ENCODE assay signal across 10 cellular contexts in genomic region chr15:89680282-89680873, GRCh38. TPM values are rescaled to one million over a fixed set of nuclear protein-coding genes. Genes with fewer than 3 reads are reported as not detected.
DNase-seq lines count a peak whose midpoint lies in the region; ATAC-seq and TF ChIP-seq lines count a peak whose summit lies in the region.
"Had no signal": no experiment of that assay in that cellular context is flagged by ENCODE, and none has a peak within 500 bp of the region (broad histone marks: within the 10 kb centered on the region; RNA-seq: fewer than 3 reads in every experiment).

No MANE protein-coding gene starts in this region.

- POLR2A ChIA-PET in activated CD8-positive, alpha-beta T cell treated with anti-CD3 and anti-CD28 coated beads, Interleukin-2, amount 10 ng/mL, durations not matched to agents 7 days and 5 days (lab: Charles Lee) = no interaction called here

- H3K4me3 Mint-ChIP-seq in activated CD8-positive, alpha-beta T cell treated with anti-CD3 and anti-CD28 coated beads, Interleukin-2, amount 10 ng/mL, durations not matched to agents 7 days and 5 days = no peak overlapping the region
- no peak overlapping the region for H3K4me3 Mint-ChIP-seq in activated T-helper 1 cell treated with anti-CD3 and anti-CD28 coated beads, Interleukin-12 subunit alpha, Interleukin-12 subunit beta, Interleukin-2, Interleukin-4 antibody, amounts not matched to agents 30 ng/mL and 10 ng/mL and 1 ng/mL, durations not matched to agents 14 hours and 24 hours and 36 hours

- H3K4me3 ChIP-seq in liver (ENCODE audit: low read depth in 1 of 3, low read length in 3 of 3) (no peak overlapping the region), tibial nerve (no peak overlapping the region)

- no peak overlapping the region for H3K27ac Mint-ChIP-seq in activated CD8-positive, alpha-beta T cell treated with anti-CD3 and anti-CD28 coated beads, Interleukin-2, amount 10 ng/mL, durations not matched to agents 7 days and 5 days
- H3K27ac Mint-ChIP-seq in activated T-helper 1 cell treated with anti-CD3 and anti-CD28 coated beads, Interleukin-12 subunit alpha, Interleukin-12 subunit beta, Interleukin-2, Interleukin-4 antibody, amounts not matched to agents 30 ng/mL and 10 ng/mL and 1 ng/mL, durations not matched to agents 14 hours and 24 hours and 36 hours = no peak overlapping the region
- H3K27ac Mint-ChIP-seq: activated T-helper 2 cell treated with anti-CD3 and anti-CD28 coated beads, Interferon-gamma antibody, Interleukin-2, Interleukin-4, amounts not matched to agents 10 μg/mL and 5 μg/mL and 100 μg/mL, durations not matched to agents 14 hours and 24 hours and 36 hours had no signal

- TF ChIP-seq POLR2A in tibial nerve (IDR thresholded peaks at IDR 0.05) = no peak

- H3K9ac ChIP-seq in liver (ENCODE audit: low read depth in 1 of 2, low read length in 2 of 2) = peak overlapping the region in 1 of 2 donors; percentile 21

- H3K36me3 Mint-ChIP-seq in activated CD8-positive, alpha-beta T cell treated with anti-CD3 and anti-CD28 coated beads, Interleukin-2, amount 10 ng/mL, durations not matched to agents 7 days and 5 days (ENCODE audit: low read depth) = no peaks in the 10 kb centered on the region
- H3K36me3 Mint-ChIP-seq in activated T-helper 1 cell treated with anti-CD3 and anti-CD28 coated beads, Interleukin-12 subunit alpha, Interleukin-12 subunit beta, Interleukin-2, Interleukin-4 antibody, amounts not matched to agents 30 ng/mL and 10 ng/mL and 1 ng/mL, durations not matched to agents 14 hours and 24 hours and 36 hours (ENCODE audit: low read depth) = no peaks in the 10 kb centered on the region

- H3K9me3 Mint-ChIP-seq in activated CD8-positive, alpha-beta T cell treated with anti-CD3 and anti-CD28 coated beads, Interleukin-2, amount 10 ng/mL, durations not matched to agents 7 days and 5 days (ENCODE audit: insufficient read depth) = no peaks in the 10 kb centered on the region
- H3K9me3 Mint-ChIP-seq in activated T-helper 1 cell treated with anti-CD3 and anti-CD28 coated beads, Interleukin-12 subunit alpha, Interleukin-12 subunit beta, Interleukin-2, Interleukin-4 antibody, amounts not matched to agents 30 ng/mL and 10 ng/mL and 1 ng/mL, durations not matched to agents 14 hours and 24 hours and 36 hours = no peaks in the 10 kb centered on the region
- H3K9me3 Mint-ChIP-seq: activated T-helper 2 cell treated with anti-CD3 and anti-CD28 coated beads, Interferon-gamma antibody, Interleukin-2, Interleukin-4, amounts not matched to agents 10 μg/mL and 5 μg/mL and 100 μg/mL, durations not matched to agents 14 hours and 24 hours and 36 hours had no signal

- H3K9me3 ChIP-seq in liver (ENCODE audit: control insufficient read depth in 4 of 4, low read length in 3 of 4) = no peaks in the 10 kb centered on the region
- no peaks in the 10 kb centered on the region for H3K9me3 ChIP-seq in tibial nerve

- intact Hi-C loops in activated T-helper 1 cell treated with anti-CD3 and anti-CD28 coated beads, Interleukin-12 subunit alpha, Interleukin-12 subunit beta, Interleukin-2, Interleukin-4 antibody, amounts not matched to agents 30 ng/mL and 10 ng/mL and 1 ng/mL, durations not matched to agents 14 hours and 24 hours and 36 hours (cut with micrococcal nuclease) = no loop called here

- no peak for ATAC-seq in HG03135 (IDR thresholded peaks at IDR 0.05; ENCODE audit: unreplicated experiment)
- ATAC-seq in activated CD8-positive, alpha-beta T cell treated with anti-CD3 and anti-CD28 coated beads, Interleukin-2, amount 10 ng/mL, durations not matched to agents 7 days and 5 days = no peak

- H3K36me3 ChIP-seq in liver (ENCODE audit: control insufficient read depth in 4 of 4, insufficient read depth in 3 of 4, low read depth in 1 of 4, low read length in 3 of 4) (peaks cover 0 to 22% (median 7%) of the 10 kb centered on the region in 4 donors), tibial nerve (peaks cover 0 to 24% (median 0%) of the 10 kb centered on the region in 3 donors)

- H3K4me1 Mint-ChIP-seq in activated CD8-positive, alpha-beta T cell treated with anti-CD3 and anti-CD28 coated beads, Interleukin-2, amount 10 ng/mL, durations not matched to agents 7 days and 5 days (ENCODE audit: low read depth) = no peaks in the 10 kb centered on the region
- no peaks in the 10 kb centered on the region for H3K4me1 Mint-ChIP-seq in activated T-helper 1 cell treated with anti-CD3 and anti-CD28 coated beads, Interleukin-12 subunit alpha, Interleukin-12 subunit beta, Interleukin-2, Interleukin-4 antibody, amounts not matched to agents 30 ng/mL and 10 ng/mL and 1 ng/mL, durations not matched to agents 14 hours and 24 hours and 36 hours (ENCODE audit: low read depth)

- peak in 1 of 2 donors; percentile 92 for TF ChIP-seq EP300 in tibial nerve (IDR thresholded peaks at IDR 0.05)

- TF ChIP-seq CTCF in liver (IDR thresholded peaks at IDR 0.05; ENCODE audit: low read depth, low read length, missing input control) (no peak), tibial nerve (IDR thresholded peaks at IDR 0.05) (no peak)

- no peaks in the 10 kb centered on the region for H3K27me3 ChIP-seq in liver (ENCODE audit: control insufficient read depth in 4 of 4, insufficient read depth in 4 of 4, low read length in 3 of 4)
- no peaks in the 10 kb centered on the region for H3K27me3 ChIP-seq in tibial nerve

- TF ChIP-seq RAD21 in liver (IDR thresholded peaks at IDR 0.05) = peak; percentile 44 to 45

- 26% methylated on average over 5 of the region's 5 CpGs for WGBS in liver
- WGBS in tibial nerve, 2 donors = 46 to 56% methylated on average over 5 of the region's 5 CpGs

- CTCF ChIA-PET in activated CD8-positive, alpha-beta T cell treated with anti-CD3 and anti-CD28 coated beads, Interleukin-2, amount 10 ng/mL, durations not matched to agents 7 days and 5 days (lab: Charles Lee) = interaction anchor here (1.2 kb wide), 1 partner anchor 613 kb away, joined by 3 read pairs; no protein-coding TSS in a partner anchor

- H3K27ac ChIP-seq in liver (ENCODE audit: low read depth in 1 of 2, low read length in 2 of 2) (peak overlapping the region; percentile 80 to 93), tibial nerve (peak overlapping the region in 3 of 4 donors; percentile 41 to 84 (median 78))

- H3K27me3 Mint-ChIP-seq in activated CD8-positive, alpha-beta T cell treated with anti-CD3 and anti-CD28 coated beads, Interleukin-2, amount 10 ng/mL, durations not matched to agents 7 days and 5 days (ENCODE audit: low read depth) = peaks cover 10% of the 10 kb centered on the region
- peaks cover 10% of the 10 kb centered on the region for H3K27me3 Mint-ChIP-seq in activated T-helper 1 cell treated with anti-CD3 and anti-CD28 coated beads, Interleukin-12 subunit alpha, Interleukin-12 subunit beta, Interleukin-2, Interleukin-4 antibody, amounts not matched to agents 30 ng/mL and 10 ng/mL and 1 ng/mL, durations not matched to agents 14 hours and 24 hours and 36 hours (ENCODE audit: insufficient read depth)

- H3K4me1 ChIP-seq in liver (ENCODE audit: control insufficient read depth in 4 of 4, insufficient read depth in 4 of 4, low read length in 3 of 4) = peaks cover 4 to 35% (median 29%) of the 10 kb centered on the region in 4 donors
- peaks cover 0 to 16% (median 6%) of the 10 kb centered on the region in 4 donors for H3K4me1 ChIP-seq in tibial nerve

- DNase-seq in NCI-H2029 (lab: John Stamatoyannopoulos, UW) = peak; percentile 74
- peak; percentile 33 for DNase-seq in cerebellar cortex (ENCODE audit: low spot score)
- peak; percentile 37 to 82 for DNase-seq in tibial nerve (ENCODE audit: low spot score in 2 of 2)
- no peak for DNase-seq in GF-D8 (lab: John Stamatoyannopoulos, UW)
- DNase-seq in activated CD8-positive, alpha-beta T cell treated with anti-CD3 and anti-CD28 coated beads, Interleukin-2, amount 10 ng/mL, durations not matched to agents 7 days and 5 days = no peak
- DNase-seq in activated T-helper 1 cell treated with anti-CD3 and anti-CD28 coated beads, Interleukin-12 subunit alpha, Interleukin-12 subunit beta, Interleukin-2, Interleukin-4 antibody, amounts not matched to agents 30 ng/mL and 10 ng/mL and 1 ng/mL, durations not matched to agents 14 hours and 24 hours and 36 hours (ENCODE audit: low spot score) = no peak

RNA-seq across cellular contexts. Expression of gene PLIN1, which starts 1.2 kb away (rescaled TPM):
- 10 to 100 TPM; 10.8 to 46.0 TPM for total RNA-seq in liver
- polyA plus RNA-seq in liver = 10 to 100 TPM; 10.2 to 15.8 TPM
- total RNA-seq in tibial nerve = 100 to 1,000 TPM; 144 to 392 (median 300) TPM
- not detected for total RNA-seq in activated CD8-positive, alpha-beta T cell treated with anti-CD3 and anti-CD28 coated beads, Interleukin-2, amount 10 ng/mL, durations not matched to agents 7 days and 5 days
- total RNA-seq in activated T-helper 1 cell treated with anti-CD3 and anti-CD28 coated beads, Interleukin-12 subunit alpha, Interleukin-12 subunit beta, Interleukin-2, Interleukin-4 antibody, amounts not matched to agents 30 ng/mL and 10 ng/mL and 1 ng/mL, durations not matched to agents 14 hours and 24 hours and 36 hours = not detected in 2 replicates
- total RNA-seq: activated T-helper 2 cell treated with anti-CD3 and anti-CD28 coated beads, Interferon-gamma antibody, Interleukin-2, Interleukin-4, amounts not matched to agents 10 μg/mL and 5 μg/mL and 100 μg/mL, durations not matched to agents 14 hours and 24 hours and 36 hours; SK-MEL-5 had no signal

RNA-seq across cellular contexts. Expression of gene PEX11A, which starts 10.2 kb away (rescaled TPM):
- total RNA-seq in liver = 10 to 100 TPM in 1 of 2 donors, 1 to 10 TPM in 1; 6.6 to 47.9 TPM
- polyA plus RNA-seq in liver = 10 to 100 TPM; 17.3 to 31.3 TPM
- total RNA-seq in tibial nerve = 10 to 100 TPM in 2 of 4 donors, 1 to 10 TPM in 2; 7.2 to 15.5 (median 9.7) TPM
- 1 to 10 TPM; 1.4 to 1.8 TPM for total RNA-seq in activated CD8-positive, alpha-beta T cell treated with anti-CD3 and anti-CD28 coated beads, Interleukin-2, amount 10 ng/mL, durations not matched to agents 7 days and 5 days
- 0.66 and 1.0 TPM in 2 replicates for total RNA-seq in activated T-helper 1 cell treated with anti-CD3 and anti-CD28 coated beads, Interleukin-12 subunit alpha, Interleukin-12 subunit beta, Interleukin-2, Interleukin-4 antibody, amounts not matched to agents 30 ng/mL and 10 ng/mL and 1 ng/mL, durations not matched to agents 14 hours and 24 hours and 36 hours

RNA-seq across cellular contexts. Expression of gene WDR93, which starts 10.2 kb away (rescaled TPM):
- total RNA-seq in liver (under 1 TPM in 1 of 2 donors, not detected in 1; 0.08 TPM), tibial nerve (under 1 TPM in 2 of 4 donors, not detected in 2; 0.21 to 0.39 TPM)
- under 1 TPM in 1 of 2 donors, not detected in 1; 0.08 TPM for polyA plus RNA-seq in liver
- total RNA-seq in activated CD8-positive, alpha-beta T cell treated with anti-CD3 and anti-CD28 coated beads, Interleukin-2, amount 10 ng/mL, durations not matched to agents 7 days and 5 days = not detected
- total RNA-seq in activated T-helper 1 cell treated with anti-CD3 and anti-CD28 coated beads, Interleukin-12 subunit alpha, Interleukin-12 subunit beta, Interleukin-2, Interleukin-4 antibody, amounts not matched to agents 30 ng/mL and 10 ng/mL and 1 ng/mL, durations not matched to agents 14 hours and 24 hours and 36 hours = not detected in 2 replicates
- total RNA-seq: activated T-helper 2 cell treated with anti-CD3 and anti-CD28 coated beads, Interferon-gamma antibody, Interleukin-2, Interleukin-4, amounts not matched to agents 10 μg/mL and 5 μg/mL and 100 μg/mL, durations not matched to agents 14 hours and 24 hours and 36 hours; SK-MEL-5 had no signal

RNA-seq across cellular contexts. Expression of gene KIF7, which starts 25.1 kb away (rescaled TPM):
- total RNA-seq in liver (1 to 10 TPM; 1.0 to 1.3 TPM), tibial nerve (10 to 100 TPM in 3 of 4 donors, 1 to 10 TPM in 1; 7.2 to 41.1 (median 20.8) TPM)
- under 1 TPM; 0.04 to 0.44 TPM for polyA plus RNA-seq in liver
- under 1 TPM; 0.21 to 0.37 TPM for total RNA-seq in activated CD8-positive, alpha-beta T cell treated with anti-CD3 and anti-CD28 coated beads, Interleukin-2, amount 10 ng/mL, durations not matched to agents 7 days and 5 days
- total RNA-seq in activated T-helper 1 cell treated with anti-CD3 and anti-CD28 coated beads, Interleukin-12 subunit alpha, Interleukin-12 subunit beta, Interleukin-2, Interleukin-4 antibody, amounts not matched to agents 30 ng/mL and 10 ng/mL and 1 ng/mL, durations not matched to agents 14 hours and 24 hours and 36 hours = 2.4 and 2.7 TPM in 2 replicates

Comparison
In these comparisons a context has a peak if more than half of its experiments do, and no peak if none do; other contexts are left out.
1. DNase-seq: peak in NCI-H2029 (single experiment), cerebellar cortex (single experiment) and tibial nerve (2 of 2); none in GF-D8 (single experiment), activated CD8-positive, alpha-beta T cell treated with anti-CD3 and anti-CD28 coated beads, Interleukin-2, amount 10 ng/mL, durations not matched to agents 7 days and 5 days (single experiment) and activated T-helper 1 cell treated with anti-CD3 and anti-CD28 coated beads, Interleukin-12 subunit alpha, Interleukin-12 subunit beta, Interleukin-2, Interleukin-4 antibody, amounts not matched to agents 30 ng/mL and 10 ng/mL and 1 ng/mL, durations not matched to agents 14 hours and 24 hours and 36 hours (single experiment).
2. RNA of gene PLIN1, which starts 1.2 kb away (total RNA-seq): 144 to 392 TPM in tibial nerve and 10.8 to 46.0 TPM in liver; not detected in activated CD8-positive, alpha-beta T cell treated with anti-CD3 and anti-CD28 coated beads, Interleukin-2, amount 10 ng/mL, durations not matched to agents 7 days and 5 days and not detected in activated T-helper 1 cell treated with anti-CD3 and anti-CD28 coated beads, Interleukin-12 subunit alpha, Interleukin-12 subunit beta, Interleukin-2, Interleukin-4 antibody, amounts not matched to agents 30 ng/mL and 10 ng/mL and 1 ng/mL, durations not matched to agents 14 hours and 24 hours and 36 hours; every median in the first group is over 10 times any median in the second.